8 cellular contexts compared by ENCODE assay signal in the genomic region with DNA sequence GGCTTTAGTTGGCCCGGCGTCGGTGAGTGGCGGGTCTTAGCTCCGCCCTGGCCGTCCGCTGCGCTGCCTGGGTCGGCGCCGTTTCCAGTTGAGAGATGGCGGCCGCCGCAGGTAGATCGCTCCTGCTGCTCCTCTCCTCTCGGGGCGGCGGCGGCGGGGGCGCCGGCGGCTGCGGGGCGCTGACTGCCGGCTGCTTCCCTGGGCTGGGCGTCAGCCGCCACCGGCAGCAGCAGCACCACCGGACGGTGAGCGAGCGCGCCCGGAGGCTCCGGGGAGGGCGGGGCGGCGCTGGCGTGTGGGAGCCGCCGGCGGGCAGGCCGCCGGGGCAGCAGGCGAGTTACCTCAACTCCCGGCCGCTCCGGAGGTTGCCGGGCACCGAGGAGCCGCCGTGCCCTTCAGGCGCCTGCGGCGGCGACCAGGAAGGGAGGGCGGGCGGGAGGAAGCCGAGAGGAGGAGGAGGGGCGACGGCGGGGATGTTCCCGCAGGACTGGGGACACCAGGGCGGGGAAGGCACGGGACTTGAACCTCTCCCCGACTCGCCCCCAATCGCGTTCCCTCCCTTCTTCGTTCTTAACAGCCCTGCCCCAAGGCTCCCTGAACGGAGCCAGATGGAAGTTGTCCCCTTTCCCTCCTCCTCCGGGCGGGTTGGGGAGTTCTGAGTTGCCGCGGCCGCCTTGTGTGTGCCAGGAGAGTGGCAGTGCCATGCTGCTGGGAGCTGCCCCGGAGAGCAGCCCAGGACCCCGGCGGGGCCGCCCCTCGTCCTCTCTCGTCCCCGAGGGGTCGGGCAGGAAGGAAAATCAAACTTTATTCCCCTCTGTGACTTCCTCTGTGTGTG. TPM values are rescaled to one million over a fixed set of nuclear protein-coding genes. Genes with fewer than 3 reads are reported as not detected.
DNase-seq lines count a peak whose midpoint lies in the region; ATAC-seq lines count a peak whose summit lies in the region.

MCU (plus strand) TSS at position 87 of the 835 bp plus-strand sequence; CDS start at position 96, 9 bp downstream.

- peak within 1 kb of the TSS; percentile 59 to 74 for H3K27ac Mint-ChIP-seq in effector memory CD8-positive, alpha-beta T cell

- peaks cover 2 to 7% of the 10 kb centered on the region in 2 donors for H3K27me3 Mint-ChIP-seq in effector memory CD8-positive, alpha-beta T cell

- no peak within 1 kb of the TSS for H2BK12ac ChIP-seq in mesenchymal stem cell (ENCODE audit: low read length in 2 of 2)

- H3K23ac ChIP-seq in mesenchymal stem cell (ENCODE audit: low read length in 2 of 2): peak within 1 kb of the TSS in 1 of 2 experiments; percentile 79

- H3K4me2 ChIP-seq in mesenchymal stem cell (ENCODE audit: low read length, poor library complexity, severe bottlenecking): peak within 1 kb of the TSS; percentile 69

- H3K27ac ChIP-seq in ACC112 (ENCODE audit: low read depth, low read length) (peak within 1 kb of the TSS; percentile 54; the same call in 1 of the 2 replicates), mesenchymal stem cell (ENCODE audit: low read length, poor library complexity, severe bottlenecking) (no peak within 1 kb of the TSS)

- CTCF ChIA-PET in activated CD8-positive, alpha-beta memory T cell treated with anti-CD3 and anti-CD28 coated beads for 36 hours (lab: Charles Lee): interaction anchor here (0.6 to 1.2 kb wide), 3 partner anchors 142 to 535 kb away, joined by 3 to 4 read pairs (median 3); no protein-coding TSS in a partner anchor

- peak within 1 kb of the TSS; percentile 85 to 98 for H3K18ac ChIP-seq in mesenchymal stem cell (ENCODE audit: low read depth in 1 of 2, low read length in 2 of 2)

- peaks cover 3% of the 10 kb centered on the region for H3K36me3 Mint-ChIP-seq in effector memory CD8-positive, alpha-beta T cell (ENCODE audit: insufficient read depth)

- H3K4me3 Mint-ChIP-seq in effector memory CD8-positive, alpha-beta T cell: peak within 1 kb of the TSS; percentile 78 to 85

- DNase-seq in NCI-H526 treated with DMSO at 0.1 percent for 48 hours (lab: John Stamatoyannopoulos, UW) (peak; percentile 22), mesenchymal stem cell (peak; percentile 62)
- DNase-seq in effector memory CD8-positive, alpha-beta T cell: peak; percentile 85 to 91 (median 89)
- peak; percentile 82 for DNase-seq in stimulated activated CD8-positive, alpha-beta memory T cell treated with anti-CD3 and anti-CD28 coated beads, Interleukin-12 subunit alpha, Interleukin-12 subunit beta, amount 100 ng/mL, for 1 hour (ENCODE audit: low read depth)

- ATAC-seq in GM18868 (IDR thresholded peaks at IDR 0.05; ENCODE audit: unreplicated experiment) (peak; percentile 93), HG03095 (IDR thresholded peaks at IDR 0.05; ENCODE audit: unreplicated experiment) (peak; percentile 84)
- ATAC-seq in effector memory CD8-positive, alpha-beta T cell (replicated peaks): peak; percentile 93

- H2BK120ac ChIP-seq in mesenchymal stem cell (ENCODE audit: low read depth, low read length): peak within 1 kb of the TSS; percentile 38

- H3K36me3 ChIP-seq in ACC112 (ENCODE audit: insufficient read depth, low read length) (no peaks in the 10 kb centered on the region), mesenchymal stem cell (ENCODE audit: control insufficient read depth in 1 of 2, insufficient read depth in 2 of 2, low read depth in 1 of 2, low read length in 2 of 2) (no peaks in the 10 kb centered on the region)

- no peaks in the 10 kb centered on the region for H3K9me3 ChIP-seq in mesenchymal stem cell (ENCODE audit: control insufficient read depth, low read length)

- H3K9me3 Mint-ChIP-seq in effector memory CD8-positive, alpha-beta T cell: no peaks in the 10 kb centered on the region

- peaks cover 15 to 27% of the 10 kb centered on the region in 2 donors for H3K4me1 Mint-ChIP-seq in effector memory CD8-positive, alpha-beta T cell (ENCODE audit: low read depth in 2 of 2)

- H2AFZ ChIP-seq in ACC112 (ENCODE audit: low read length, unreplicated experiment) (peak within 1 kb of the TSS; percentile 91), mesenchymal stem cell (ENCODE audit: low read depth, low read length) (peak within 1 kb of the TSS; percentile 98)

- peak within 1 kb of the TSS; percentile 94 for H3K9ac ChIP-seq in mesenchymal stem cell (ENCODE audit: low read length)

- H4K8ac ChIP-seq in mesenchymal stem cell (ENCODE audit: low read length): peak within 1 kb of the TSS; percentile 47

- H3K27me3 ChIP-seq in ACC112 (ENCODE audit: insufficient read depth, low read length): no peaks in the 10 kb centered on the region
- no peaks in the 10 kb centered on the region for H3K27me3 ChIP-seq in mesenchymal stem cell (ENCODE audit: control insufficient read depth in 1 of 2, insufficient read depth in 1 of 2, low read length in 2 of 2)

- peak within 1 kb of the TSS; percentile 91 for H2BK15ac ChIP-seq in mesenchymal stem cell (ENCODE audit: low read depth, poor library complexity, severe bottlenecking)

- peak within 1 kb of the TSS; percentile 84 for H4K91ac ChIP-seq in mesenchymal stem cell (ENCODE audit: low read length)

- peaks cover 42% of the 10 kb centered on the region for H3K4me1 ChIP-seq in ACC112 (ENCODE audit: control insufficient read depth, insufficient read depth, low read length, unreplicated experiment)
- peaks cover 8% of the 10 kb centered on the region for H3K4me1 ChIP-seq in mesenchymal stem cell (ENCODE audit: control insufficient read depth, insufficient read depth, low read depth, low read length)

- POLR2A ChIA-PET in activated CD8-positive, alpha-beta memory T cell treated with anti-CD3 and anti-CD28 coated beads for 36 hours (lab: Charles Lee): interaction anchor here (0.5 to 1.0 kb wide), 11 partner anchors 10 to 533 kb away, joined by 3 to 5 read pairs (median 3); no protein-coding TSS in a partner anchor

- H3K14ac ChIP-seq in mesenchymal stem cell (ENCODE audit: low read length in 2 of 2): peak within 1 kb of the TSS in 1 of 2 experiments; percentile 95

- H2AK5ac ChIP-seq in mesenchymal stem cell (ENCODE audit: low read length, severe bottlenecking): no peak within 1 kb of the TSS

- peak within 1 kb of the TSS; percentile 95 for H2BK5ac ChIP-seq in mesenchymal stem cell (ENCODE audit: low read depth, low read length, poor library complexity, severe bottlenecking)

- WGBS in mesenchymal stem cell: under 1% methylated on average over 57 of the region's 85 CpGs

- peaks cover 44% of the 10 kb centered on the region for H3K79me2 ChIP-seq in ACC112 (ENCODE audit: control insufficient read depth, insufficient read depth, low read length, unreplicated experiment)

- H3K4me3 ChIP-seq in ACC112 (ENCODE audit: low read depth, low read length) (peak within 1 kb of the TSS; percentile 87), mesenchymal stem cell (ENCODE audit: insufficient read depth in 1 of 2, low read depth in 1 of 2, low read length in 2 of 2) (peak within 1 kb of the TSS; percentile 90 to 96)

- peak within 1 kb of the TSS; percentile 73 to 80 for H3K4ac ChIP-seq in mesenchymal stem cell (ENCODE audit: low read depth in 1 of 2, low read length in 2 of 2)

- H3K79me1 ChIP-seq in mesenchymal stem cell (replicated peaks; ENCODE audit: low read length, poor library complexity, severe bottlenecking): peaks cover 2% of the 10 kb centered on the region

RNA-seq across cellular contexts. Expression of gene MCU, which starts in this region (rescaled TPM):
- total RNA-seq in activated CD8-positive, alpha-beta memory T cell treated with anti-CD3 and anti-CD28 coated beads for 36 hours: 10 to 100 TPM; 17.7 to 19.0 TPM
- 17.3 TPM for polyA plus RNA-seq in mesenchymal stem cell (2013, experiment 1 of 2)
- 17.6 TPM for polyA plus RNA-seq in mesenchymal stem cell (2013, experiment 2 of 2)

Comparison
In these comparisons a context has a peak if more than half of its experiments do, and no peak if none do; other contexts are left out.
1. DNase-seq: peak in every context shown above with its lines; median percentile 89 in effector memory CD8-positive, alpha-beta T cell; 82 in stimulated activated CD8-positive, alpha-beta memory T cell treated with anti-CD3 and anti-CD28 coated beads, Interleukin-12 subunit alpha, Interleukin-12 subunit beta, amount 100 ng/mL, for 1 hour; 62 in mesenchymal stem cell; 22 in NCI-H526 treated with DMSO at 0.1 percent for 48 hours.